Comparison of ENCODE assay signal across 30 cellular contexts in the genomic region with DNA sequence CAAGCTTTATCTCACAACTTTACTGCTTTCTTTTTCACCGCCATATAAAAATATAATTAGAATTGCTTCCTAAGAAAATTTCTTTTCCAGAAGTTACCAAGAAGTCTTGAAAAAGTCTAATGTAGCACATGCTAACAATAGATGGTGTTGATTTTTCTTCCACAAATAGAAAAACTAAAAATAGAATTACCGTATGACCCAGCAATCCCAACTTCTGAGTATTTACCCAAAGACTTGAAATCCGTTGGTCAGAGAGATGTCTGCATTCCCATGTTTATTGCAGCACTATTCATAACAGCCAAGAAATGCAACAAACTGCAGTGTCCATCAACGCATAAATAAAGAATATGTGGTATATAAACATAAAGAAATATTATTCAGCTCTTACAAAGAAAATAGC. TPM values are rescaled to one million over a fixed set of nuclear protein-coding genes. Genes with fewer than 3 reads are reported as not detected.
"Had no signal": no experiment of that assay in that cellular context is flagged by ENCODE, and none has a peak within 500 bp of the region (broad histone marks: within the 10 kb centered on the region; RNA-seq: fewer than 3 reads in every experiment).

No MANE protein-coding gene starts in this region.

- H3K27me3 ChIP-seq: body of pancreas, cardiac muscle cell, hepatocyte, pancreas, sigmoid colon, upper lobe of left lung had no signal

- H3K4me3 Mint-ChIP-seq: activated T-cell treated with anti-CD3 and anti-CD28 coated beads, Interleukin-2, amount 50 U/mL, for 72 hours; endodermal cell; mesothelial cell of epicardium; naive thymus-derived CD8-positive, alpha-beta T cell; neural crest cell had no signal

- H3K36me3 ChIP-seq: cardiac muscle cell, pancreas, prostate gland, sigmoid colon, upper lobe of left lung had no signal

- H3K36me3 Mint-ChIP-seq: activated naive CD4-positive, alpha-beta T cell treated with anti-CD3 and anti-CD28 coated beads, Interleukin-2, amount 50 U/mL, for 72 hours; naive thymus-derived CD8-positive, alpha-beta T cell had no signal

- H3K9me3 ChIP-seq: body of pancreas, pancreas, prostate gland had no signal

- H3K27ac Mint-ChIP-seq: activated naive CD4-positive, alpha-beta T cell treated with anti-CD3 and anti-CD28 coated beads, Interleukin-2, amount 50 U/mL, for 72 hours; activated T-cell treated with anti-CD3 and anti-CD28 coated beads, Interleukin-2, amount 50 U/mL, for 72 hours; endodermal cell; mesothelial cell of epicardium; naive thymus-derived CD8-positive, alpha-beta T cell had no signal

- ATAC-seq: activated naive CD4-positive, alpha-beta T cell treated with anti-CD3 and anti-CD28 coated beads, Interleukin-2, amount 50 U/mL, for 72 hours; activated T-cell treated with anti-CD3 and anti-CD28 coated beads, Interleukin-2, amount 50 U/mL, for 72 hours; body of pancreas; esophagus mucosa; left colon; naive thymus-derived CD8-positive, alpha-beta T cell; pancreas had no signal

- H3K27me3 Mint-ChIP-seq: naive thymus-derived CD8-positive, alpha-beta T cell had no signal

- H2AFZ ChIP-seq: hepatocyte had no signal

- H3K4me3 ChIP-seq: body of pancreas, cardiac muscle cell, hepatocyte, pancreas, prostate gland, sigmoid colon, smooth muscle cell, upper lobe of left lung had no signal

- H3K4me2 ChIP-seq: hepatocyte, smooth muscle cell had no signal

- H3K27ac ChIP-seq: body of pancreas, cardiac muscle cell, hepatocyte, pancreas, prostate gland, sigmoid colon, VCaP had no signal

- H3K4me1 Mint-ChIP-seq: endodermal cell; mesothelial cell of epicardium; naive thymus-derived CD8-positive, alpha-beta T cell had no signal

- DNase-seq: activated CD4-positive, alpha-beta T cell treated with anti-CD3 and anti-CD28 coated beads for 4 hours; activated CD4-positive, alpha-beta T cell treated with anti-CD3 and anti-CD28 coated beads, Interleukin-2, amount 50 U/mL, for 4 hours; activated naive CD4-positive, alpha-beta T cell; activated T-cell treated with anti-CD3 and anti-CD28 coated beads for 4 hours; activated T-cell treated with anti-CD3 and anti-CD28 coated beads, Interleukin-2, amount 50 U/mL, for 72 hours; body of pancreas; cerebellar nuclear complex; endodermal cell; foreskin melanocyte; kidney; left colon; mammary epithelial cell; naive thymus-derived CD8-positive, alpha-beta T cell; nucleus accumbens; pancreas; retina; sigmoid colon; stimulated activated CD4-positive, alpha-beta T cell treated with anti-CD3 and anti-CD28 coated beads, Interleukin-1b, Interleukin-23, amount 100 ng/mL, for 48 hours; stimulated activated naive CD4-positive, alpha-beta T cell treated with Interleukin-2 at 50 U/mL for 16 hours; T-helper 1 cell; upper lobe of left lung had no signal

- H3K4me1 ChIP-seq: body of pancreas, pancreas, prostate gland, sigmoid colon, upper lobe of left lung had no signal

RNA-seq across cellular contexts. Expression of a gene that starts 17.8 kb away (rescaled TPM):
- total RNA-seq: naive thymus-derived CD8-positive, alpha-beta T cell had no signal
- polyA plus RNA-seq: naive thymus-derived CD8-positive, alpha-beta T cell had no signal
